18 cellular contexts compared by ENCODE assay signal in the genomic region with DNA sequence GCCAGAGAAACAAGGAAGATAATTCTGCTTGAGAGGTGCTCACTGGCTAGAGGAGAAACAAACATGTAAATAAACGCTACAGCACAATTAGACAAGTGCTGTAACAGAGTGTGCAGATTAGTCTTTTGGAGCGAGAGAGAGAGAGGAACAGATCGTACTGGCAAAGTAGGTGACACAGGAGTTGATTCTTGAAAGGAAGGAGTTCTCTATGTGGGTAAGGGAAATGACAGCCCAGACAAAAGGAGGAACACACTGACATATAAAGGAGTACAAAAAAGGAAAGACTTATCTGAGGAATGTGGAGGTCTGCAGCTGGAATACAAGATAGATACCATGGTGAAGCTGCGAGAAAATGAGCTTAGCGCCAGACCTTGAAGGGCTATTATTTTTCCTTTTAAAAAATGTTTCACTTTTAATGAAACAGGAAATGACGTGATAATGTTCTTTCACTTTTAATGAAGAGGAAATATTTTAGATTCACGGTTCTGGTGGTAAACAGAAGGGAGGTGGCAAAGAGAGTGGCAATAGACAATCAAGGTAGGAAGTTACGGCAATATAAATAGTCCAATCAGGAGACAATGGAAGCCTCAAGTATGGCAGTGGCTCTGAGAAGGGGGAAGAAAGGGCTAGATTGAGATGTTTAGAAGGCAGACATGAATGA.
A peak's percentile ranks its signal among the peaks of the same experiment; 100 is the strongest.
DNase-seq lines count a peak whose midpoint lies in the region; ATAC-seq, FAIRE-seq and TF ChIP-seq lines count a peak whose summit lies in the region.
"Had no signal": no experiment of that assay in that cellular context is flagged by ENCODE, and none has a peak within 500 bp of the region (broad histone marks: within the 10 kb centered on the region; RNA-seq: fewer than 3 reads in every experiment).

No MANE protein-coding gene starts in this region.

- no peaks in the 10 kb centered on the region for H4K20me1 ChIP-seq in DOHH2 (ENCODE audit: control insufficient read depth, insufficient read depth, low read depth, low read length)

- intact Hi-C loops in heart right ventricle (cut with DNase I), result no loop called here

- no peak for TF ChIP-seq CTCF in DOHH2 (IDR thresholded peaks at IDR 0.05; ENCODE audit: low read depth, low read length, poor library complexity, severe bottlenecking)
- TF ChIP-seq CTCF in heart right ventricle (IDR thresholded peaks at IDR 0.05), result no peak

- 38 to 39% methylated on average over 8 of the region's 8 CpGs for WGBS in heart right ventricle, 2 donors

- H3F3A ChIP-seq in DOHH2 (ENCODE audit: control insufficient read depth, insufficient read depth), result no peaks in the 10 kb centered on the region

- H3K27me3 ChIP-seq in DOHH2 (ENCODE audit: control insufficient read depth, low read length), result no peaks in the 10 kb centered on the region
- H3K27me3 ChIP-seq in heart right ventricle, result no peaks in the 10 kb centered on the region
- H3K27me3 ChIP-seq: body of pancreas had no signal

- H3K79me2 ChIP-seq in DOHH2 (ENCODE audit: control insufficient read depth, low read length), result no peaks in the 10 kb centered on the region

- H3K4me1 ChIP-seq in DOHH2 (ENCODE audit: control insufficient read depth, low read length) (peaks cover 13% of the 10 kb centered on the region), heart right ventricle (peaks cover 0 to 16% (median 5%) of the 10 kb centered on the region in 9 donors)
- H3K4me1 ChIP-seq: body of pancreas, Caco-2 had no signal

- 0 out of 2 replicates have a peak overlapping the region, but pooled peaks have one; percentile 3 for H3K4me3 ChIP-seq in DOHH2 (ENCODE audit: low read length)
- peak overlapping the region in 8 of 10 donors; percentile 5 to 41 (median 30) for H3K4me3 ChIP-seq in heart right ventricle
- H3K4me3 ChIP-seq in skin epidermis, result peak overlapping the region in 4 of 7 experiments; percentile 1 to 19 (median 8)
- H3K4me3 ChIP-seq: body of pancreas had no signal

- FAIRE-seq in GM12892 (lab: Jason Lieb, UNC), result no peak

- H3K27ac ChIP-seq in DOHH2 (ENCODE audit: low read depth, low read length), result no peak overlapping the region
- peak overlapping the region in 8 of 10 donors; percentile 14 to 72 (median 34) for H3K27ac ChIP-seq in heart right ventricle
- peak overlapping the region in 6 of 21 experiments; percentile 7 to 77 (median 50) for H3K27ac ChIP-seq in skin epidermis
- H3K27ac ChIP-seq in caudate nucleus (ENCODE audit: low read depth, low read length), result no peak overlapping the region
- H3K27ac ChIP-seq: body of pancreas had no signal

- H3K36me3 ChIP-seq in DOHH2 (ENCODE audit: control insufficient read depth, low read length) (0 out of 2 replicates have a peak, but pooled peaks cover 3% of the 10 kb centered on the region), heart right ventricle (peaks cover 0 to 61% (median 8%) of the 10 kb centered on the region in 9 donors)

- no peak for TF ChIP-seq POLR2A in GM12892 (IDR thresholded peaks at IDR 0.05; ENCODE audit: low read depth, low read length)

- H3K4me2 ChIP-seq in DOHH2 (ENCODE audit: low read length), result peak overlapping the region; percentile 14; the same call in 1 of the 2 replicates

- DNase-seq in OCI-M1 (lab: John Stamatoyannopoulos, UW) (peak; percentile 23), heart right ventricle (no peak), caudate nucleus (lab: John Stamatoyannopoulos, UW) (no peak), inferior parietal cortex (ENCODE audit: extremely low spot score) (no peak), GM12892 (ENCODE audit: insufficient read length) (no peak)
- DNase-seq: body of pancreas; Caco-2; effector CD4-positive, alpha-beta T cell; foreskin melanocyte; H7; islet precursor cell; NCI-H1417; NCI-H510A; retina; stimulated activated CD4-positive, alpha-beta T cell treated with anti-CD3 and anti-CD28 coated beads, Interleukin-4, amount 100 ng/mL, for 1 hour had no signal

- H3K9me2 ChIP-seq in DOHH2 (replicated peaks; ENCODE audit: control insufficient read depth, low read length), result no peaks in the 10 kb centered on the region

- H3K9me3 ChIP-seq in DOHH2 (ENCODE audit: control insufficient read depth, insufficient read depth, low read length) (no peaks in the 10 kb centered on the region), heart right ventricle (no peaks in the 10 kb centered on the region)
- H3K9me3 ChIP-seq: body of pancreas, Caco-2 had no signal

- ATAC-seq in heart right ventricle, result peak in 6 of 8 donors; percentile 28 to 71 (median 49)
- no peak for ATAC-seq in HG02678 (IDR thresholded peaks at IDR 0.05; ENCODE audit: unreplicated experiment)
- ATAC-seq: body of pancreas had no signal

Comparison
In these comparisons a context has a peak if more than half of its experiments do, and no peak if none do; other contexts are left out.
1. H3K27ac ChIP-seq: peak in heart right ventricle (8 of 10); none in DOHH2 (single experiment) and caudate nucleus (single experiment).
2. Peak in every context shown above with its lines, with median percentiles within 50 percentile points of each other: H3K4me3 ChIP-seq.